In genomic region chr17:45197555-45198334, GRCh38 we compare ENCODE assay signal across 8 cellular contexts.
DNase-seq lines count a peak whose midpoint lies in the region; ATAC-seq and TF ChIP-seq lines count a peak whose summit lies in the region.

No MANE protein-coding gene starts in this region.

- no peak overlapping the region for H3K27ac Mint-ChIP-seq in memory B cell

- no peaks in the 10 kb centered on the region for H3K27me3 Mint-ChIP-seq in memory B cell

- DNase-seq in NCI-H82 (lab: John Stamatoyannopoulos, UW) (peak; percentile 95), memory B cell (ENCODE audit: low spot score in 2 of 2) (peak; percentile 90 to 96)
- DNase-seq in activated CD8-positive, alpha-beta memory T cell treated with anti-CD3 and anti-CD28 coated beads for 1 hour (ENCODE audit: extremely low read depth in 1 of 2, low read depth in 1 of 2) = peak; percentile 55 to 83
- DNase-seq in effector memory CD4-positive, alpha-beta T cell = peak; percentile 69 to 80 (median 73)
- DNase-seq in stimulated activated CD8-positive, alpha-beta memory T cell treated with anti-CD3 and anti-CD28 coated beads, Interleukin-12 subunit alpha, Interleukin-12 subunit beta, amount 100 ng/mL, for 1 hour (ENCODE audit: low read depth) = peak; percentile 79

- H3K36me3 Mint-ChIP-seq in memory B cell = no peaks in the 10 kb centered on the region

- no peaks in the 10 kb centered on the region for H3K9me3 Mint-ChIP-seq in memory B cell

- no peak overlapping the region for H3K4me3 ChIP-seq in effector memory CD4-positive, alpha-beta T cell (ENCODE audit: insufficient read depth, low read depth, low read length, poor library complexity, severe bottlenecking)

- H3K9me3 ChIP-seq in effector memory CD4-positive, alpha-beta T cell (ENCODE audit: control insufficient read depth, low read length) = no peaks in the 10 kb centered on the region

- no peak overlapping the region for H3K4me3 Mint-ChIP-seq in memory B cell

- H3K36me3 ChIP-seq in effector memory CD4-positive, alpha-beta T cell (ENCODE audit: control insufficient read depth, insufficient read depth, low read length) = no peaks in the 10 kb centered on the region

- no peak for TF ChIP-seq POLR2A in GM18505 (IDR thresholded peaks at IDR 0.05; ENCODE audit: borderline replicate concordance, extremely low read depth, insufficient read depth, insufficient read length)

- ATAC-seq in GM18505 (IDR thresholded peaks at IDR 0.05; ENCODE audit: unreplicated experiment) (peak; percentile 75), HG03558 (IDR thresholded peaks at IDR 0.05; ENCODE audit: extremely low read depth, unreplicated experiment) (peak; percentile 43), memory B cell (ENCODE audit: low read depth) (peak; percentile 99)

- peak; percentile 99 for TF ChIP-seq CTCF in 22Rv1 (IDR thresholded peaks at IDR 0.05)

- H3K4me1 ChIP-seq in effector memory CD4-positive, alpha-beta T cell (ENCODE audit: control insufficient read depth, insufficient read depth, low read length, poor library complexity, severe bottlenecking) = peaks cover 5% of the 10 kb centered on the region

- no peaks in the 10 kb centered on the region for H3K4me1 Mint-ChIP-seq in memory B cell

- H3K27ac ChIP-seq in 22Rv1 = peak overlapping the region; percentile 35
- no peak overlapping the region for H3K27ac ChIP-seq in effector memory CD4-positive, alpha-beta T cell (ENCODE audit: insufficient read depth, low read length, poor library complexity, severe bottlenecking)

- no peaks in the 10 kb centered on the region for H3K27me3 ChIP-seq in effector memory CD4-positive, alpha-beta T cell (replicated peaks; ENCODE audit: control insufficient read depth, insufficient read depth, low read length, poor library complexity, severe bottlenecking)

Comparison
In these comparisons a context has a peak if more than half of its experiments do, and no peak if none do; other contexts are left out.
1. ATAC-seq: peak in every context shown above with its lines; median percentile 99 in memory B cell; 75 in GM18505; 43 in HG03558.